Comparison of ENCODE assay signal across 8 cellular contexts in the genomic region with DNA sequence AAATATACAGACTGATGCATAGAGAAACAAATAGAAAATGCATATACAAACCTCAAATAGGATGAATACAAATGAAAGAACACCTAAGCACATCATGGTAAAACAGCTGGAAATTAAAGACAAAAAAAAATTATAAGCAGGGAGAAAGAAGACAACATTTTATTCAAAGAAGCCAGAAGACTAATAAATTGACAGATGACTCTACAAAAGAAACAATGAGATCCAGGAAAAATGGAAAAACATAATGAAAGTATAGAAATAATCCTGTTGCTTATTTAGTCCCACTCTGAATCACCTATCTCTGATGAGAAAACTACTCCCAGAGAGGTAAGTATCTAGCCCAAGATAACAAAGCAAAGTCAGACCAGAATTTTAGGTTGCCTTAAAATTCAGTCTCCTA.
"Had no signal": no experiment of that assay in that cellular context is flagged by ENCODE, and none has a peak within 500 bp of the region (broad histone marks: within the 10 kb centered on the region; RNA-seq: fewer than 3 reads in every experiment).

No MANE protein-coding gene starts in this region.

- DNase-seq: H9, HCEC 1CT, HFFc6, IMR-90, KG1 had no signal

- H3K4me3 ChIP-seq: GM23338, K562 had no signal

- H2AFZ ChIP-seq: GM23338 had no signal

- H3K4me2 ChIP-seq: GM23338 had no signal

- H3K27ac ChIP-seq: HL-60 had no signal
